Comparison of ENCODE assay signal across 18 cellular contexts in the genomic region with DNA sequence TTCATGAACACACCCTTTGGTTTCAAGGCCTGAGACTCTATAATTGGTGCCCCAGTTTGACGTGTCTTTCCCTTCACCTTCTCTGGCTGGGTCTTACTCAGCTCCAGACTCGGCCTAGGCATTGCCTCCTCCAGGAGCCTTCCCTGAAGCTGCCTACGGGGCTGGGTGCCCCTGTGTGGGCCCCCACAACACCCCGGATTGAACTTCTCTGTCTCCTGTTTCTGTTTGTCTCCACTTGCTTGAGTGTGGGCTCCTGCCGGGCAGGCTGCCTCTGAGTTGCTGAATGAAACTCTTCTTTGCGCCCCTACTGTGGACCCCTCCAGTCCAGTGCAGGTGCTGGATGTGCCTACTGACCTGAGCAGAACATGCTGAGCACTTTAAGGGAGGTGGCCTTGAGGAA.
"Had no signal": no experiment of that assay in that cellular context is flagged by ENCODE, and none has a peak within 500 bp of the region (broad histone marks: within the 10 kb centered on the region; RNA-seq: fewer than 3 reads in every experiment).

No MANE protein-coding gene starts in this region.

- H3K27ac ChIP-seq: right lobe of liver, upper lobe of left lung had no signal

- H3K9me3 Mint-ChIP-seq: activated naive CD8-positive, alpha-beta T cell treated with anti-CD3 and anti-CD28 coated beads for 36 hours; endodermal cell; neural crest cell; stimulated activated naive CD8-positive, alpha-beta T cell treated with anti-CD3 and anti-CD28 coated beads, Interleukin-15, amount 100 ng/mL, for 72 hours; T-cell had no signal

- H3K9me3 ChIP-seq: body of pancreas, right lobe of liver, upper lobe of left lung had no signal

- H3K36me3 ChIP-seq: right lobe of liver, upper lobe of left lung had no signal

- DNase-seq: activated CD4-positive, alpha-beta T cell treated with anti-CD3 and anti-CD28 coated beads, Interleukin-2, amount 50 U/mL, for 1 hour; activated naive CD8-positive, alpha-beta T cell treated with anti-CD3 and anti-CD28 coated beads for 36 hours; amniotic stem cell; body of pancreas; endodermal cell; foreskin fibroblast; hippocampal formation; small intestine; stimulated activated CD4-positive, alpha-beta T cell treated with anti-CD3 and anti-CD28 coated beads, Interleukin-15, amount 100 ng/mL, for 24 hours; stimulated activated CD4-positive, alpha-beta T cell treated with anti-CD3 and anti-CD28 coated beads, Interleukin-2, amount 100 ng/mL, for 48 hours; stimulated activated naive CD8-positive, alpha-beta T cell treated with anti-CD3 and anti-CD28 coated beads, Interleukin-15, amount 100 ng/mL, for 72 hours; T-cell; T1000; upper lobe of left lung had no signal

- H3K27me3 Mint-ChIP-seq: activated naive CD8-positive, alpha-beta T cell treated with anti-CD3 and anti-CD28 coated beads for 36 hours; stimulated activated naive CD8-positive, alpha-beta T cell treated with anti-CD3 and anti-CD28 coated beads, Interleukin-15, amount 100 ng/mL, for 72 hours; T-cell had no signal

- H3K4me3 ChIP-seq: body of pancreas, right lobe of liver, upper lobe of left lung had no signal

- ATAC-seq: activated CD4-positive, CD25-positive, alpha-beta regulatory T cell treated with anti-CD3 and anti-CD28 coated beads, Interleukin-2, amount 50 U/mL, for 24 hours; body of pancreas; left lobe of liver; right lobe of liver; stimulated activated naive CD8-positive, alpha-beta T cell treated with anti-CD3 and anti-CD28 coated beads, Interleukin-15, amount 100 ng/mL, for 72 hours; T-cell had no signal

- H3K27me3 ChIP-seq: body of pancreas, right lobe of liver, upper lobe of left lung had no signal

- H3K36me3 Mint-ChIP-seq: activated naive CD8-positive, alpha-beta T cell treated with anti-CD3 and anti-CD28 coated beads for 36 hours; T-cell had no signal

- H3K4me3 Mint-ChIP-seq: activated naive CD8-positive, alpha-beta T cell treated with anti-CD3 and anti-CD28 coated beads for 36 hours; endodermal cell; stimulated activated naive CD8-positive, alpha-beta T cell treated with anti-CD3 and anti-CD28 coated beads, Interleukin-15, amount 100 ng/mL, for 72 hours; T-cell had no signal

- H3K27ac Mint-ChIP-seq: activated naive CD8-positive, alpha-beta T cell treated with anti-CD3 and anti-CD28 coated beads for 36 hours; endodermal cell; stimulated activated naive CD8-positive, alpha-beta T cell treated with anti-CD3 and anti-CD28 coated beads, Interleukin-15, amount 100 ng/mL, for 72 hours; T-cell had no signal
